In the genomic region with DNA sequence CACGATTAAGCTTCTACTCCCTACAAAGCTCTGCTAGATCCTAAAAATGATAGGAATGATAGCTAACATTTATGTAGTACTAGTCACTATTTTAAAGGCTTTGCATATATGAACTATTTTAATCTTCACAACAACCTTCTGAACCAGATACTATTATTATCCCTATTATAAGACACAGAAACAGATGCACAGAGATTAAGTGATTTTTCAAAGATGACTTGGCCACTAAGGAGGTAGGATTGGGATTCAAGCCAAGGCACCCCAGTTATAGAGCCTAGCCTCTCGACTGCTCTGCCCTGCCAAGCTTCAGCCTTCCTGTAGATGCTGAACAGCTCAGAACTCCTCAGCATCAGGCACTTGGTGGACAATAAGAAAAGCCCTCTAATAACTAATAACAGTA, we compare ENCODE assay signal across 22 cellular contexts.
A peak's percentile ranks its signal among the peaks of the same experiment; 100 is the strongest.
DNase-seq lines count a peak whose midpoint lies in the region; ATAC-seq lines count a peak whose summit lies in the region.
"Had no signal": no experiment of that assay in that cellular context is flagged by ENCODE, and none has a peak within 500 bp of the region (broad histone marks: within the 10 kb centered on the region; RNA-seq: fewer than 3 reads in every experiment).

No MANE protein-coding gene starts in this region.

- peak overlapping the region; percentile 96 for H3K27ac Mint-ChIP-seq in stimulated activated naive CD8-positive, alpha-beta T cell treated with anti-CD3 and anti-CD28 coated beads, Interleukin-15, Interleukin-2, amounts not matched to agents 100 ng/mL and 50 ng/mL, for 24 hours
- H3K27ac Mint-ChIP-seq in stimulated activated naive CD8-positive, alpha-beta T cell treated with anti-CD3 and anti-CD28 coated beads, Interleukin-15, amount 100 ng/mL, for 72 hours = no peak overlapping the region
- peak overlapping the region; percentile 2 for H3K27ac Mint-ChIP-seq in activated T-helper 2 cell treated with anti-CD3 and anti-CD28 coated beads, Interferon-gamma antibody, Interleukin-2, Interleukin-4, amounts not matched to agents 10 μg/mL and 5 μg/mL and 100 μg/mL, durations not matched to agents 14 hours and 24 hours and 36 hours
- peak overlapping the region in 1 of 8 donors; percentile 17 for H3K27ac Mint-ChIP-seq in CD8-positive, alpha-beta memory T cell
- H3K27ac Mint-ChIP-seq: CD4-positive, CD25-positive, alpha-beta regulatory T cell had no signal

- peak overlapping the region; percentile 61 for H3K4me2 ChIP-seq in skeletal muscle satellite cell (ENCODE audit: low read length)

- no peaks in the 10 kb centered on the region for H3K27me3 Mint-ChIP-seq in stimulated activated naive CD8-positive, alpha-beta T cell treated with anti-CD3 and anti-CD28 coated beads, Interleukin-15, Interleukin-2, amounts not matched to agents 100 ng/mL and 50 ng/mL, for 24 hours
- H3K27me3 Mint-ChIP-seq in stimulated activated naive CD8-positive, alpha-beta T cell treated with anti-CD3 and anti-CD28 coated beads, Interleukin-15, amount 100 ng/mL, for 72 hours = no peaks in the 10 kb centered on the region
- no peaks in the 10 kb centered on the region for H3K27me3 Mint-ChIP-seq in activated T-helper 2 cell treated with anti-CD3 and anti-CD28 coated beads, Interferon-gamma antibody, Interleukin-2, Interleukin-4, amounts not matched to agents 10 μg/mL and 5 μg/mL and 100 μg/mL, durations not matched to agents 14 hours and 24 hours and 36 hours (ENCODE audit: low read depth)
- H3K27me3 Mint-ChIP-seq in CD8-positive, alpha-beta memory T cell = no peaks in the 10 kb centered on the region
- H3K27me3 Mint-ChIP-seq: CD4-positive, CD25-positive, alpha-beta regulatory T cell had no signal

- H3K4me3 ChIP-seq in skeletal muscle satellite cell (ENCODE audit: low read length) = no peak overlapping the region
- no peak overlapping the region for H3K4me3 ChIP-seq in CD8-positive, alpha-beta memory T cell (ENCODE audit: low read length)
- H3K4me3 ChIP-seq: Peyer's patch had no signal

- H3K9me3 ChIP-seq in skeletal muscle satellite cell (replicated peaks; ENCODE audit: low read length) = no peaks in the 10 kb centered on the region
- no peaks in the 10 kb centered on the region for H3K9me3 ChIP-seq in CD8-positive, alpha-beta memory T cell (ENCODE audit: low read length)
- H3K9me3 ChIP-seq: Peyer's patch had no signal

- no peaks in the 10 kb centered on the region for H3K36me3 Mint-ChIP-seq in stimulated activated naive CD8-positive, alpha-beta T cell treated with anti-CD3 and anti-CD28 coated beads, Interleukin-15, Interleukin-2, amounts not matched to agents 100 ng/mL and 50 ng/mL, for 24 hours (ENCODE audit: low read depth)
- peaks cover 6% of the 10 kb centered on the region for H3K36me3 Mint-ChIP-seq in activated T-helper 2 cell treated with anti-CD3 and anti-CD28 coated beads, Interferon-gamma antibody, Interleukin-2, Interleukin-4, amounts not matched to agents 10 μg/mL and 5 μg/mL and 100 μg/mL, durations not matched to agents 14 hours and 24 hours and 36 hours (ENCODE audit: low read depth)
- H3K36me3 Mint-ChIP-seq in CD8-positive, alpha-beta memory T cell = no peaks in the 10 kb centered on the region
- H3K36me3 Mint-ChIP-seq: CD4-positive, CD25-positive, alpha-beta regulatory T cell had no signal

- DNase-seq in stimulated activated naive CD8-positive, alpha-beta T cell treated with anti-CD3 and anti-CD28 coated beads, Interleukin-15, amount 100 ng/mL, for 72 hours = no peak
- DNase-seq in LHCN-M2 (ENCODE audit: low read depth) (peak; percentile 30), NCI-H2196 (lab: John Stamatoyannopoulos, UW; ENCODE audit: unreplicated experiment) (no peak)
- no peak for DNase-seq in activated T-helper 2 cell treated with anti-CD3 and anti-CD28 coated beads, Interferon-gamma antibody, Interleukin-2, Interleukin-4, amounts not matched to agents 10 μg/mL and 5 μg/mL and 100 μg/mL, durations not matched to agents 14 hours and 24 hours and 36 hours (ENCODE audit: low spot score)
- DNase-seq in CD8-positive, alpha-beta memory T cell = no peak
- DNase-seq: CD4-positive, CD25-positive, alpha-beta regulatory T cell; COR-L47; DND-41; H7; KG1; MV-4-11; NCI-H1105 treated with DMSO at 0.1 percent for 48 hours; NCI-H2029 treated with DMSO at 0.1 percent for 48 hours; NCI-H345; NCI-H524; NCI-H774; NK-92 treated with Interleukin-12 subunit alpha and Interleukin-12 subunit beta, amount 100 ng/mL, for 24 hours; Peyer's patch had no signal

- no peaks in the 10 kb centered on the region for H3K9me3 Mint-ChIP-seq in stimulated activated naive CD8-positive, alpha-beta T cell treated with anti-CD3 and anti-CD28 coated beads, Interleukin-15, Interleukin-2, amounts not matched to agents 100 ng/mL and 50 ng/mL, for 24 hours
- no peaks in the 10 kb centered on the region for H3K9me3 Mint-ChIP-seq in stimulated activated naive CD8-positive, alpha-beta T cell treated with anti-CD3 and anti-CD28 coated beads, Interleukin-15, amount 100 ng/mL, for 72 hours
- peaks cover 6% of the 10 kb centered on the region for H3K9me3 Mint-ChIP-seq in activated T-helper 2 cell treated with anti-CD3 and anti-CD28 coated beads, Interferon-gamma antibody, Interleukin-2, Interleukin-4, amounts not matched to agents 10 μg/mL and 5 μg/mL and 100 μg/mL, durations not matched to agents 14 hours and 24 hours and 36 hours
- H3K9me3 Mint-ChIP-seq in CD8-positive, alpha-beta memory T cell = no peaks in the 10 kb centered on the region

- H3K27ac ChIP-seq in CD8-positive, alpha-beta memory T cell (ENCODE audit: low read depth, low read length) = no peak overlapping the region
- H3K27ac ChIP-seq: Peyer's patch had no signal

- H3K4me1 Mint-ChIP-seq in stimulated activated naive CD8-positive, alpha-beta T cell treated with anti-CD3 and anti-CD28 coated beads, Interleukin-15, Interleukin-2, amounts not matched to agents 100 ng/mL and 50 ng/mL, for 24 hours (ENCODE audit: low read depth) = peaks cover 75% of the 10 kb centered on the region
- peaks cover 48% of the 10 kb centered on the region for H3K4me1 Mint-ChIP-seq in stimulated activated naive CD8-positive, alpha-beta T cell treated with anti-CD3 and anti-CD28 coated beads, Interleukin-15, amount 100 ng/mL, for 72 hours
- H3K4me1 Mint-ChIP-seq in activated T-helper 2 cell treated with anti-CD3 and anti-CD28 coated beads, Interferon-gamma antibody, Interleukin-2, Interleukin-4, amounts not matched to agents 10 μg/mL and 5 μg/mL and 100 μg/mL, durations not matched to agents 14 hours and 24 hours and 36 hours (ENCODE audit: low read depth) = peaks cover 43% of the 10 kb centered on the region
- peaks cover 10 to 28% (median 19%) of the 10 kb centered on the region in 3 donors for H3K4me1 Mint-ChIP-seq in CD8-positive, alpha-beta memory T cell

- POLR2A ChIA-PET in CD8-positive, alpha-beta memory T cell (lab: Charles Lee) = no interaction called here

- CTCF ChIA-PET in CD8-positive, alpha-beta memory T cell (lab: Charles Lee) = no interaction called here

- intact Hi-C loops in activated T-helper 2 cell treated with anti-CD3 and anti-CD28 coated beads, Interferon-gamma antibody, Interleukin-2, Interleukin-4, amounts not matched to agents 10 μg/mL and 5 μg/mL and 100 μg/mL, durations not matched to agents 14 hours and 24 hours and 36 hours (cut with micrococcal nuclease) = no loop called here

- ATAC-seq in stimulated activated naive CD8-positive, alpha-beta T cell treated with anti-CD3 and anti-CD28 coated beads, Interleukin-15, amount 100 ng/mL, for 72 hours = no peak
- no peak for ATAC-seq in GM21529 (IDR thresholded peaks at IDR 0.05; ENCODE audit: unreplicated experiment)
- ATAC-seq: SK-N-SH treated with all-trans-retinoic acid at 6 μM for 48 hours had no signal

- H3K4me1 ChIP-seq in skeletal muscle satellite cell (ENCODE audit: control insufficient read depth, insufficient read depth, low read length) = peaks cover 40% of the 10 kb centered on the region
- peaks cover 4% of the 10 kb centered on the region for H3K4me1 ChIP-seq in CD8-positive, alpha-beta memory T cell (ENCODE audit: insufficient read depth, low read length)
- H3K4me1 ChIP-seq: Peyer's patch had no signal

- no peak overlapping the region for H3K4me3 Mint-ChIP-seq in stimulated activated naive CD8-positive, alpha-beta T cell treated with anti-CD3 and anti-CD28 coated beads, Interleukin-15, Interleukin-2, amounts not matched to agents 100 ng/mL and 50 ng/mL, for 24 hours
- no peak overlapping the region for H3K4me3 Mint-ChIP-seq in stimulated activated naive CD8-positive, alpha-beta T cell treated with anti-CD3 and anti-CD28 coated beads, Interleukin-15, amount 100 ng/mL, for 72 hours
- H3K4me3 Mint-ChIP-seq in activated T-helper 2 cell treated with anti-CD3 and anti-CD28 coated beads, Interferon-gamma antibody, Interleukin-2, Interleukin-4, amounts not matched to agents 10 μg/mL and 5 μg/mL and 100 μg/mL, durations not matched to agents 14 hours and 24 hours and 36 hours (ENCODE audit: low read depth) = no peak overlapping the region
- H3K4me3 Mint-ChIP-seq in CD8-positive, alpha-beta memory T cell = no peak overlapping the region
- H3K4me3 Mint-ChIP-seq: CD4-positive, CD25-positive, alpha-beta regulatory T cell had no signal

- H3K27me3 ChIP-seq in skeletal muscle satellite cell (ENCODE audit: control insufficient read depth, insufficient read depth, low read length) = no peaks in the 10 kb centered on the region
- H3K27me3 ChIP-seq in CD8-positive, alpha-beta memory T cell (ENCODE audit: insufficient read depth, low read length, poor library complexity, severe bottlenecking) = no peaks in the 10 kb centered on the region
- H3K27me3 ChIP-seq: Peyer's patch had no signal

- no peaks in the 10 kb centered on the region for H3K36me3 ChIP-seq in skeletal muscle satellite cell (ENCODE audit: insufficient read depth, low read length)
- no peaks in the 10 kb centered on the region for H3K36me3 ChIP-seq in CD8-positive, alpha-beta memory T cell (ENCODE audit: insufficient read depth, low read length)
- H3K36me3 ChIP-seq: Peyer's patch had no signal

- H3K9ac ChIP-seq in skeletal muscle satellite cell (ENCODE audit: low read depth, low read length) = peak overlapping the region; percentile 26

Comparison
In these comparisons a context has a peak if more than half of its experiments do, and no peak if none do; other contexts are left out.
1. H3K27ac Mint-ChIP-seq: peak in stimulated activated naive CD8-positive, alpha-beta T cell treated with anti-CD3 and anti-CD28 coated beads, Interleukin-15, Interleukin-2, amounts not matched to agents 100 ng/mL and 50 ng/mL, for 24 hours (single experiment) and activated T-helper 2 cell treated with anti-CD3 and anti-CD28 coated beads, Interferon-gamma antibody, Interleukin-2, Interleukin-4, amounts not matched to agents 10 μg/mL and 5 μg/mL and 100 μg/mL, durations not matched to agents 14 hours and 24 hours and 36 hours (single experiment); none in stimulated activated naive CD8-positive, alpha-beta T cell treated with anti-CD3 and anti-CD28 coated beads, Interleukin-15, amount 100 ng/mL, for 72 hours (0 of 2).